ENCODE assay signal across 20 cellular contexts in the genomic region with DNA sequence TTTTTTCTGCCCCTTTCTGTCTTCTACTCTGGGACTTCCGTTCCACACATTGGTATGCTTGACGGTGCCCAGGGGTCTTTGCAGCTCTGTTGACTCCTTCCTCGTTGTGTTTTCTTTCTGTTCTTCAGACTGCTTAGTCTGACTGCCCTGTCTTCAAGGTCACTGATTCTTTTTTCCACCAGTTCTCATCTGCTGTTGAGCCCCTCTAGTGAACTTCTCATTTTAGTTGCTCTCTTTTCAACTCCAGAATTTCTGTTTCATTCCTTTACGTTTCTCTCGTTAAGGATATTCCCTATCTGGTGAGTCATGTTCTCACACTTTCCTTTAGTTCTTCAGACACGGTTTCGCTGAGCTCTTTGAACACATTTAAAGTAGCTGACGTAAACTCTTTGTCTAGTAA. TPM values are rescaled to one million over a fixed set of nuclear protein-coding genes. Genes with fewer than 3 reads are reported as not detected.
DNase-seq lines count a peak whose midpoint lies in the region; ATAC-seq, FAIRE-seq and TF ChIP-seq lines count a peak whose summit lies in the region.
"Had no signal": no experiment of that assay in that cellular context is flagged by ENCODE, and none has a peak within 500 bp of the region (broad histone marks: within the 10 kb centered on the region; RNA-seq: fewer than 3 reads in every experiment).

No MANE protein-coding gene starts in this region.

- H3K79me2 ChIP-seq in K562 (ENCODE audit: control insufficient read depth, insufficient read depth, low read length), result no peaks in the 10 kb centered on the region

- H3K9me3 Mint-ChIP-seq in activated CD4-positive, alpha-beta memory T cell treated with anti-CD3 and anti-CD28 coated beads, Interleukin-2, amount 10 ng/mL, durations not matched to agents 7 days and 5 days, result no peaks in the 10 kb centered on the region

- TF ChIP-seq CTCF in A549 (IDR thresholded peaks at IDR 0.05) (no peak), HEK293 (tag by site-specific recombination; IDR thresholded peaks at IDR 0.05) (no peak), K562 (IDR thresholded peaks at IDR 0.05 in 2 of 3, conservative IDR thresholded peaks at IDR 0.05 in 1 of 3; ENCODE audit: insufficient read depth in 2 of 3, low read depth in 1 of 3, low read length in 3 of 3) (no peak), left ventricle myocardium inferior (IDR thresholded peaks at IDR 0.05; ENCODE audit: borderline replicate concordance) (no peak)

- no peak for ATAC-seq in A549
- ATAC-seq in K562, result no peak
- no peak for ATAC-seq in sciatic nerve
- no peak for ATAC-seq in HG03135 (IDR thresholded peaks at IDR 0.05; ENCODE audit: unreplicated experiment)
- ATAC-seq: HCT116 had no signal

- H4K20me1 ChIP-seq in K562 (replicated peaks; ENCODE audit: control insufficient read depth, insufficient read depth, low read length), result no peaks in the 10 kb centered on the region

- H3K9me1 ChIP-seq in K562 (ENCODE audit: control insufficient read depth, insufficient read depth, low read length), result no peaks in the 10 kb centered on the region

- H3K4me3 ChIP-seq in A549 (no peak overlapping the region), HEK293 (ENCODE audit: low read depth, low read length) (no peak overlapping the region), K562 (no peak overlapping the region), left ventricle myocardium inferior (no peak overlapping the region)
- H3K4me3 ChIP-seq: GM23248 had no signal

- FAIRE-seq in A549 (lab: Jason Lieb, UNC) (no peak), K562 (lab: Jason Lieb, UNC) (no peak)
- FAIRE-seq: G401.6, GM12892, H1 had no signal

- H3K4me2 ChIP-seq in A549 (no peak overlapping the region), K562 (ENCODE audit: insufficient read depth, low read length) (no peak overlapping the region)

- BruUV-seq in K562 (replicated peaks; lab: Mats Ljungman, UMichigan), result no TSS peak

- H3K9ac ChIP-seq in K562 (ENCODE audit: insufficient read depth in 1 of 2, low read depth in 2 of 2, low read length in 2 of 2), result no peak overlapping the region
- H3K9ac ChIP-seq: GM23248 had no signal

- WGBS in A549 (ENCODE audit: missing lambda C conversion rate), result 83% methylated on average over 8 of the region's 8 CpGs
- WGBS in K562 (ENCODE audit: insufficient coverage, low coverage, missing lambda C conversion rate), result 9% methylated on average over 8 of the region's 8 CpGs

- H3K27me3 ChIP-seq in K562 (ENCODE audit: control insufficient read depth in 2 of 2, insufficient read depth in 2 of 2, low read length in 2 of 2) (peaks cover 46 to 78% of the 10 kb centered on the region in 2 experiments), left ventricle myocardium inferior (ENCODE audit: low read depth) (no peaks in the 10 kb centered on the region)

- no peak overlapping the region for H3K4me3 Mint-ChIP-seq in activated CD4-positive, alpha-beta memory T cell treated with anti-CD3 and anti-CD28 coated beads, Interleukin-2, amount 10 ng/mL, durations not matched to agents 7 days and 5 days
- H3K4me3 Mint-ChIP-seq: CD4-positive, alpha-beta memory T cell; HFFc6 had no signal

- intact Hi-C loops in K562 (cut with micrococcal nuclease), result no loop called here
- intact Hi-C loops in sciatic nerve (cut with DNase I), result no loop called here
- intact Hi-C loops in left ventricle myocardium inferior (cut with micrococcal nuclease), result no loop called here

- POLR2A ChIA-PET in A549 (lab: Yijun Ruan, JAX), result interaction anchor here (1.5 kb wide), 1 partner anchor 13 kb away, joined by 6 read pairs; a partner anchor contains a TSS
- POLR2A ChIA-PET in HEK293 (lab: Yijun Ruan, JAX), result no interaction called here
- POLR2A ChIA-PET in K562 (lab: Yijun Ruan, JAX), result interaction anchor here (0.8 to 1.9 kb wide), 5 partner anchors 9 to 750 kb away, joined by 3 to 5 read pairs (median 3); a partner anchor contains a TSS
- POLR2A ChIA-PET in activated CD4-positive, alpha-beta memory T cell treated with anti-CD3 and anti-CD28 coated beads, Interleukin-2, amount 10 ng/mL, durations not matched to agents 7 days and 5 days (lab: Charles Lee), result interaction anchor here (1.1 to 2.2 kb wide), 3 partner anchors 13 to 19 kb away, joined by 3 to 7 read pairs (median 4); a partner anchor contains a TSS

- H3K4me1 ChIP-seq in A549 (no peaks in the 10 kb centered on the region), HEK293 (ENCODE audit: control insufficient read depth, insufficient read depth, low read length) (no peaks in the 10 kb centered on the region), K562 (replicated peaks in 1 of 2; ENCODE audit: control insufficient read depth in 2 of 2, insufficient read depth in 2 of 2, low read length in 2 of 2) (peaks cover 0 to 54% of the 10 kb centered on the region in 2 experiments; a peak in 2 of 5 replicates), left ventricle myocardium inferior (no peaks in the 10 kb centered on the region)

- H3K36me3 Mint-ChIP-seq in activated CD4-positive, alpha-beta memory T cell treated with anti-CD3 and anti-CD28 coated beads, Interleukin-2, amount 10 ng/mL, durations not matched to agents 7 days and 5 days (ENCODE audit: low read depth), result no peaks in the 10 kb centered on the region
- H3K36me3 Mint-ChIP-seq: CD4-positive, alpha-beta memory T cell had no signal

- in situ Hi-C loops in K562 (cut with MboI), result no loop called here

- no peak overlapping the region for H3K27ac Mint-ChIP-seq in activated CD4-positive, alpha-beta memory T cell treated with anti-CD3 and anti-CD28 coated beads, Interleukin-2, amount 10 ng/mL, durations not matched to agents 7 days and 5 days
- H3K27ac Mint-ChIP-seq: HFFc6 had no signal

- H3K27ac ChIP-seq in A549 (no peak overlapping the region), HEK293 (ENCODE audit: extremely low read depth, low read depth, low read length) (no peak overlapping the region), K562 (ENCODE audit: extremely low read depth, low read depth, low read length) (no peak overlapping the region), left ventricle myocardium inferior (replicated peaks) (no peak overlapping the region)
- H3K27ac ChIP-seq: GM23248 had no signal

- TF ChIP-seq EP300 in A549 (IDR thresholded peaks at IDR 0.05) (no peak), K562 (IDR thresholded peaks at IDR 0.05; ENCODE audit: low read length) (no peak)

- CTCF ChIA-PET in A549 (lab: Yijun Ruan, JAX) (interaction anchor here (0.5 to 11.7 kb wide), 7 partner anchors 9 to 107 kb away, joined by 3 to 99 read pairs (median 7); a partner anchor contains a TSS), HEK293 (lab: Yijun Ruan, JAX) (interaction anchor here (0.6 to 3.6 kb wide), 5 partner anchors 9 to 41 kb away, joined by 3 to 27 read pairs (median 6); a partner anchor contains a TSS), K562 (lab: Yijun Ruan, JAX; ENCODE audit: low intra/inter-chr PET ratio) (no interaction called here)
- CTCF ChIA-PET in activated CD4-positive, alpha-beta memory T cell treated with anti-CD3 and anti-CD28 coated beads, Interleukin-2, amount 10 ng/mL, durations not matched to agents 7 days and 5 days (lab: Charles Lee), result interaction anchor here (2.5 kb wide), 1 partner anchor 15 kb away, joined by 22 read pairs; a partner anchor contains a TSS

- TF ChIP-seq POLR2A in A549 (IDR thresholded peaks at IDR 0.05; ENCODE audit: low read length), result no peak
- TF ChIP-seq POLR2A in K562 (conservative IDR thresholded peaks at IDR 0.05), result no peak

- H3K9me3 ChIP-seq in A549 (no peaks in the 10 kb centered on the region), HEK293 (ENCODE audit: control insufficient read depth, insufficient read depth, low read depth, low read length) (no peaks in the 10 kb centered on the region), K562 (replicated peaks; ENCODE audit: control insufficient read depth, insufficient read depth, low read depth, low read length) (0 out of 2 replicates have a peak, but pooled peaks cover 5% of the 10 kb centered on the region), left ventricle myocardium inferior (replicated peaks) (peaks cover 6% of the 10 kb centered on the region)

- no peak for DNase-seq in A549 (ENCODE audit: low read depth in 1 of 2, low spot score in 1 of 2)
- no peak for DNase-seq in K562 (ENCODE audit: extremely low read depth in 1 of 4, low spot score in 3 of 4)
- peak; percentile 13 for DNase-seq in sciatic nerve (ENCODE audit: low spot score)
- no peak for DNase-seq in left ventricle myocardium inferior
- DNase-seq in activated CD4-positive, alpha-beta memory T cell treated with anti-CD3 and anti-CD28 coated beads, Interleukin-2, amount 10 ng/mL, durations not matched to agents 7 days and 5 days, result no peak
- DNase-seq: 8988T; C1 segment of cervical spinal cord; Calu3; CD4-positive, alpha-beta memory T cell; COR-L47; GM23248; H7; HFFc6 had no signal

- no peaks in the 10 kb centered on the region for H3K4me1 Mint-ChIP-seq in activated CD4-positive, alpha-beta memory T cell treated with anti-CD3 and anti-CD28 coated beads, Interleukin-2, amount 10 ng/mL, durations not matched to agents 7 days and 5 days
- H3K4me1 Mint-ChIP-seq: CD4-positive, alpha-beta memory T cell had no signal

- no peak overlapping the region for H2AFZ ChIP-seq in K562 (ENCODE audit: low read depth, low read length)
- H2AFZ ChIP-seq: GM23248 had no signal

- H3K36me3 ChIP-seq in HEK293 (ENCODE audit: control insufficient read depth in 2 of 2, insufficient read depth in 1 of 2, low read length in 2 of 2) (peaks cover 0 to 27% of the 10 kb centered on the region in 2 experiments; a peak in 1 of 3 replicates), K562 (ENCODE audit: control insufficient read depth, insufficient read depth, low read length) (no peaks in the 10 kb centered on the region), left ventricle myocardium inferior (peaks cover 5% of the 10 kb centered on the region)

- peaks cover 5% of the 10 kb centered on the region for H3K27me3 Mint-ChIP-seq in activated CD4-positive, alpha-beta memory T cell treated with anti-CD3 and anti-CD28 coated beads, Interleukin-2, amount 10 ng/mL, durations not matched to agents 7 days and 5 days
- H3K27me3 Mint-ChIP-seq: CD4-positive, alpha-beta memory T cell had no signal

- TF ChIP-seq RAD21 in A549 (conservative IDR thresholded peaks at IDR 0.05 in 1 of 2, IDR thresholded peaks at IDR 0.05 in 1 of 2), result no peak
- TF ChIP-seq RAD21 in K562 (CRISPR knock-in tag; conservative IDR thresholded peaks at IDR 0.05 in 1 of 2, IDR thresholded peaks at IDR 0.05 in 1 of 2), result no peak

RNA-seq across cellular contexts. Expression of a gene that starts 13.8 kb away (rescaled TPM):
- 5.7 and 9.5 TPM in 2 replicates for polyA plus RNA-seq in A549 (2011; rRNA removed)
- polyA plus RNA-seq in A549 (2012; cell fraction: cytosol; rRNA removed), result 15.9 and 22.2 TPM in 2 replicates
- 141 and 171 TPM in 2 replicates for polyA plus RNA-seq in A549 (2012; cell fraction: nucleus; rRNA removed)
- polyA plus RNA-seq in A549 (2017; fragmentation: RNase III; extraction: RNeasy Plus Mini Kit Qiagen cat#74134 plus additional on column Dnase treatment), result 36.5 to 48.2 TPM (median 47.4 TPM) in 3 replicates
- polyA minus RNA-seq in A549 (2011; rRNA and poly(A)+ RNA removed), result 6.0 and 9.8 TPM in 2 replicates
- total RNA-seq in K562 (2011; cell fraction: chromatin; rRNA removed; ENCODE audit: low replicate concordance), result 7.6 and 18.3 TPM in 2 replicates
- total RNA-seq in K562 (2011; cell fraction: nucleolus; rRNA removed), result 11.8 and 20.2 TPM in 2 replicates
- total RNA-seq in K562 (2011; cell fraction: nucleoplasm; rRNA removed), result 9.5 and 13.4 TPM in 2 replicates
- 6.1 and 6.4 TPM in 2 replicates for total RNA-seq in K562 (2014; rRNA removed)
- total RNA-seq in K562 (2014; rRNA removed; fragmentation: Illumina TruSeq; extraction: Trizol), result 1.1 and 1.2 TPM in 2 replicates
- 1.0 and 1.5 TPM in 2 replicates for total RNA-seq in K562 (2015; rRNA removed; fragmentation: Illumina TruSeq; extraction: Trizol)
- 3.8 and 4.0 TPM in 2 replicates for total RNA-seq in K562 (2021)
- polyA plus RNA-seq in K562 (2011; rRNA removed), result 1.7 and 2.6 TPM in 2 replicates
- 2.3 and 5.6 TPM in 2 replicates for polyA plus RNA-seq in K562 (2011; cell fraction: cytosol; rRNA removed)
- 14.5 and 29.7 TPM in 2 replicates for polyA plus RNA-seq in K562 (2011; cell fraction: nucleus; rRNA removed)
- polyA plus RNA-seq in K562 (2012), result 2.5 and 7.0 TPM in 2 replicates
- polyA plus RNA-seq in K562 (2014; fragmentation: Illumina TruSeq; extraction: Trizol), result 1.9 TPM in 2 replicates
- polyA plus RNA-seq in K562 (2014; fragmentation: Nextera tagmentation; extraction: Ambion mirVana), result under 1 TPM; 0.15 to 0.87 TPM
- 5.8 and 6.0 TPM in 2 replicates for polyA plus RNA-seq in K562 (2014; rRNA removed)
- polyA minus RNA-seq in K562 (2011; rRNA and poly(A)+ RNA removed), result 0.57 and 0.63 TPM in 2 replicates
- polyA minus RNA-seq in K562 (2011; cell fraction: cytosol; rRNA and poly(A)+ RNA removed), result 1.3 and 1.6 TPM in 2 replicates
- 6.2 and 6.9 TPM in 2 replicates for polyA minus RNA-seq in K562 (2011; cell fraction: nucleus; rRNA and poly(A)+ RNA removed)
- total RNA-seq in sciatic nerve, result 60.7 TPM
- 44.4 TPM for total RNA-seq in left ventricle myocardium inferior
- total RNA-seq in activated CD4-positive, alpha-beta memory T cell treated with anti-CD3 and anti-CD28 coated beads, Interleukin-2, amount 10 ng/mL, durations not matched to agents 7 days and 5 days, result 10 to 100 TPM; 16.0 to 18.7 TPM

RNA-seq across cellular contexts. Expression of a gene that starts 31.8 kb away (rescaled TPM):
- polyA plus RNA-seq in A549 (2011; rRNA removed) (181 and 201 TPM in 2 replicates), A549 (2017; fragmentation: RNase III; extraction: RNeasy Plus Mini Kit Qiagen cat#74134 plus additional on column Dnase treatment) (180 to 196 TPM (median 189 TPM) in 3 replicates), K562 (2011; rRNA removed) (128 and 171 TPM in 2 replicates), K562 (2014; fragmentation: Illumina TruSeq; extraction: Trizol) (127 and 131 TPM in 2 replicates), K562 (2014; fragmentation: Nextera tagmentation; extraction: Ambion mirVana) (10 to 100 TPM; 62.7 to 67.0 TPM), K562 (2014; rRNA removed) (103 and 134 TPM in 2 replicates)
- polyA plus RNA-seq in A549 (2012; cell fraction: cytosol; rRNA removed), result 517 and 750 TPM in 2 replicates
- polyA plus RNA-seq in A549 (2012; cell fraction: nucleus; rRNA removed), result 1,131 and 1,135 TPM in 2 replicates
- 107 and 110 TPM in 2 replicates for polyA minus RNA-seq in A549 (2011; rRNA and poly(A)+ RNA removed)
- total RNA-seq in K562 (2011; cell fraction: chromatin; rRNA removed; ENCODE audit: low replicate concordance), result 97.7 and 109 TPM in 2 replicates
- 60.3 and 71.7 TPM in 2 replicates for total RNA-seq in K562 (2011; cell fraction: nucleolus; rRNA removed)
- 81.0 and 81.6 TPM in 2 replicates for total RNA-seq in K562 (2011; cell fraction: nucleoplasm; rRNA removed)
- total RNA-seq in K562 (2014; rRNA removed) (121 and 124 TPM in 2 replicates), K562 (2014; rRNA removed; fragmentation: Illumina TruSeq; extraction: Trizol) (147 and 157 TPM in 2 replicates), K562 (2015; rRNA removed; fragmentation: Illumina TruSeq; extraction: Trizol) (126 and 130 TPM in 2 replicates), K562 (2021) (133 and 139 TPM in 2 replicates), sciatic nerve (66.0 TPM), left ventricle myocardium inferior (30.0 TPM)
- 101 and 105 TPM in 2 replicates for polyA plus RNA-seq in K562 (2011; cell fraction: cytosol; rRNA removed)
- 68.0 and 84.5 TPM in 2 replicates for polyA plus RNA-seq in K562 (2011; cell fraction: nucleus; rRNA removed)
- polyA plus RNA-seq in K562 (2012), result 86.7 and 168 TPM in 2 replicates
- polyA minus RNA-seq in K562 (2011; rRNA and poly(A)+ RNA removed), result 114 and 154 TPM in 2 replicates
- 63.1 and 74.0 TPM in 2 replicates for polyA minus RNA-seq in K562 (2011; cell fraction: cytosol; rRNA and poly(A)+ RNA removed)
- polyA minus RNA-seq in K562 (2011; cell fraction: nucleus; rRNA and poly(A)+ RNA removed), result 27.3 and 35.1 TPM in 2 replicates
- 100 to 1,000 TPM; 109 to 115 TPM for total RNA-seq in activated CD4-positive, alpha-beta memory T cell treated with anti-CD3 and anti-CD28 coated beads, Interleukin-2, amount 10 ng/mL, durations not matched to agents 7 days and 5 days

RNA-seq across cellular contexts. Expression of a gene that starts 54.7 kb away (rescaled TPM):
- polyA plus RNA-seq in A549 (2011; rRNA removed) (0.11 and 0.18 TPM in 2 replicates), A549 (2017; fragmentation: RNase III; extraction: RNeasy Plus Mini Kit Qiagen cat#74134 plus additional on column Dnase treatment) (0.08 to 0.26 TPM (median 0.17 TPM) in 3 replicates), K562 (2011; rRNA removed) (not detected in 2 replicates), K562 (2014; fragmentation: Illumina TruSeq; extraction: Trizol) (not detected in 2 replicates), K562 (2014; fragmentation: Nextera tagmentation; extraction: Ambion mirVana) (not detected), K562 (2014; rRNA removed) (not detected in 2 replicates)
- polyA plus RNA-seq in A549 (2012; cell fraction: cytosol; rRNA removed), result 0.12 and 0.18 TPM in 2 replicates
- 0.66 and 0.71 TPM in 2 replicates for polyA plus RNA-seq in A549 (2012; cell fraction: nucleus; rRNA removed)
- 0.15 and 0.17 TPM in 2 replicates for polyA minus RNA-seq in A549 (2011; rRNA and poly(A)+ RNA removed)
- total RNA-seq in K562 (2011; cell fraction: chromatin; rRNA removed; ENCODE audit: low replicate concordance), result not detected in 2 replicates
- total RNA-seq in K562 (2011; cell fraction: nucleolus; rRNA removed), result not detected in 2 replicates
- not detected in 2 replicates for total RNA-seq in K562 (2011; cell fraction: nucleoplasm; rRNA removed)
- total RNA-seq in K562 (2014; rRNA removed) (not detected in 2 replicates), K562 (2014; rRNA removed; fragmentation: Illumina TruSeq; extraction: Trizol) (not detected in 2 replicates), K562 (2015; rRNA removed; fragmentation: Illumina TruSeq; extraction: Trizol) (not detected in 2 replicates), K562 (2021) (not detected in 2 replicates), sciatic nerve (0.49 TPM), left ventricle myocardium inferior (0.49 TPM)
- not detected in 2 replicates for polyA plus RNA-seq in K562 (2011; cell fraction: cytosol; rRNA removed)
- not detected in 2 replicates for polyA plus RNA-seq in K562 (2011; cell fraction: nucleus; rRNA removed)
- polyA plus RNA-seq in K562 (2012), result 0.05 and 0.24 TPM in 2 replicates
- polyA minus RNA-seq in K562 (2011; rRNA and poly(A)+ RNA removed), result not detected in 2 replicates
- 3.2 TPM in 1 of 2 replicates, not detected in the other for polyA minus RNA-seq in K562 (2011; cell fraction: cytosol; rRNA and poly(A)+ RNA removed)
- not detected in 2 replicates for polyA minus RNA-seq in K562 (2011; cell fraction: nucleus; rRNA and poly(A)+ RNA removed)
- total RNA-seq in activated CD4-positive, alpha-beta memory T cell treated with anti-CD3 and anti-CD28 coated beads, Interleukin-2, amount 10 ng/mL, durations not matched to agents 7 days and 5 days, result not detected
- total RNA-seq: GM23248, H1, HFFc6 had no signal
- polyA plus RNA-seq: BJ had no signal
